ENCODE assay signal across 1 cellular context in genomic region chr9:107330420-107330819, GRCh38.
TF ChIP-seq lines count a peak whose summit lies in the region.

No MANE protein-coding gene starts in this region.

TF ChIP-seq in HCT116, 20 proteins besides CTCF, POLR2A, EP300 and RAD21 (continued from another document):
- no peak for TF ChIP-seq MAX (IDR thresholded peaks at IDR 0.05)
TF ChIP-seq in HCT116: peak in this region for 0.
